ENCODE assay signal across 16 cellular contexts in genomic region chr22:46827072-46827780, GRCh38.
DNase-seq lines count a peak whose midpoint lies in the region; ATAC-seq and TF ChIP-seq lines count a peak whose summit lies in the region.
"Had no signal": no experiment of that assay in that cellular context is flagged by ENCODE, and none has a peak within 500 bp of the region (broad histone marks: within the 10 kb centered on the region; RNA-seq: fewer than 3 reads in every experiment).

No MANE protein-coding gene starts in this region.

- no peak overlapping the region for H3K4me3 ChIP-seq in brain microvascular endothelial cell (ENCODE audit: low read depth, low read length)
- H3K4me3 ChIP-seq in upper lobe of left lung: no peak overlapping the region
- H3K4me3 ChIP-seq: BLaER1 treated with 17β-estradiol and CSF1 and Interleukin-3, amounts not matched to agents 10 nM and 100 nM; K562 had no signal

- H3K27ac ChIP-seq in 22Rv1 (no peak overlapping the region), brain microvascular endothelial cell (no peak overlapping the region), upper lobe of left lung (no peak overlapping the region)
- H3K27ac ChIP-seq: BLaER1 treated with 17β-estradiol and CSF1 and Interleukin-3, amounts not matched to agents 10 nM and 100 nM; neutrophil had no signal

- peaks cover 10 to 24% (median 16%) of the 10 kb centered on the region in 4 donors for H3K4me1 ChIP-seq in upper lobe of left lung

- H3K36me3 ChIP-seq in brain microvascular endothelial cell (replicated peaks) (no peaks in the 10 kb centered on the region), upper lobe of left lung (peaks cover 0 to 13% (median 0%) of the 10 kb centered on the region in 4 donors)

- TF ChIP-seq POLR2A in upper lobe of left lung (IDR thresholded peaks at IDR 0.05): no peak

- peak; percentile 18 for DNase-seq in D341Med (ENCODE audit: low spot score)
- DNase-seq in brain microvascular endothelial cell: no peak
- no peak for DNase-seq in left lobe of liver (ENCODE audit: low spot score)
- no peak for DNase-seq in AML-193 (lab: John Stamatoyannopoulos, UW)
- no peak for DNase-seq in kidney tubule cell (ENCODE audit: low spot score)
- no peak for DNase-seq in upper lobe of left lung
- DNase-seq in DMS79 treated with DMSO at 0.1 percent for 48 hours (lab: John Stamatoyannopoulos, UW): no peak
- DNase-seq: activated naive CD8-positive, alpha-beta T cell treated with anti-CD3 and anti-CD28 coated beads for 36 hours; effector memory CD4-positive, alpha-beta T cell; NCI-H1105 treated with DMSO at 0.1 percent for 48 hours; NCI-H2227 treated with DMSO at 0.1 percent for 48 hours; OCI-M1 had no signal

- peak; percentile 18; the same call in 1 of the 2 replicates for TF ChIP-seq CTCF in 22Rv1 (IDR thresholded peaks at IDR 0.05)
- peak; percentile 20 for TF ChIP-seq CTCF in brain microvascular endothelial cell (IDR thresholded peaks at IDR 0.05; ENCODE audit: low read depth, low read length, missing control alignments)
- no peak for TF ChIP-seq CTCF in upper lobe of left lung (IDR thresholded peaks at IDR 0.05)

- TF ChIP-seq EP300 in upper lobe of left lung (IDR thresholded peaks at IDR 0.05): no peak

- in situ Hi-C loops in brain microvascular endothelial cell (cut with HindIII; ENCODE audit: low pct_ligation_motif_present, low sequenced_read_pairs): no loop called here

- H3K27me3 ChIP-seq in brain microvascular endothelial cell (replicated peaks) (no peaks in the 10 kb centered on the region), upper lobe of left lung (no peaks in the 10 kb centered on the region)
- H3K27me3 ChIP-seq: BLaER1 treated with 17β-estradiol and CSF1 and Interleukin-3, amounts not matched to agents 10 nM and 100 nM; neutrophil had no signal

- ATAC-seq in left lobe of liver (peak; percentile 37), upper lobe of left lung (ENCODE audit: low FRiP score in 2 of 2) (no peak)
- ATAC-seq: K562 had no signal

- H3K9me3 ChIP-seq in upper lobe of left lung: no peaks in the 10 kb centered on the region
- H3K9me3 ChIP-seq: neutrophil had no signal

- WGBS in upper lobe of left lung, 2 donors: 90% methylated on average over 26 to 27 of the region's 27 CpGs

Comparison
In these comparisons a context has a peak if more than half of its experiments do, and no peak if none do; other contexts are left out.
1. CTCF ChIP-seq: peak in 22Rv1 (single experiment) and brain microvascular endothelial cell (single experiment); none in upper lobe of left lung (0 of 6).